In genomic region chr1:151540021-151540981, GRCh38 we compare ENCODE assay signal across 8 cellular contexts. TPM values are rescaled to one million over a fixed set of nuclear protein-coding genes. Genes with fewer than 3 reads are reported as not detected.
DNase-seq lines count a peak whose midpoint lies in the region; ATAC-seq and TF ChIP-seq lines count a peak whose summit lies in the region.

Gene TUFT1 (plus strand): TSS chr1:151540309. CDS start chr1:151540367, 58 bp downstream.

- H3K4me1 ChIP-seq in KMS-11 (ENCODE audit: low read depth, poor library complexity, severe bottlenecking) (peaks cover 34% of the 10 kb centered on the region), stomach (peaks cover 23 to 39% (median 37%) of the 10 kb centered on the region in 4 donors)

- peak; percentile 91 for ATAC-seq in GM21786 (IDR thresholded peaks at IDR 0.05; ENCODE audit: unreplicated experiment)

- no peaks in the 10 kb centered on the region for H3F3A ChIP-seq in neural cell (ENCODE audit: insufficient read depth, low read length, poor library complexity, severe bottlenecking)

- no peak for TF ChIP-seq RAD21 in neural cell (conservative IDR thresholded peaks at IDR 0.05)

- H3K9me3 ChIP-seq in neural cell (ENCODE audit: low read length): no peaks in the 10 kb centered on the region
- H3K9me3 ChIP-seq in stomach: no peaks in the 10 kb centered on the region

- H3K36me3 ChIP-seq in KMS-11 (ENCODE audit: insufficient read depth) (no peaks in the 10 kb centered on the region), neural cell (ENCODE audit: insufficient read depth, low read length) (no peaks in the 10 kb centered on the region), stomach (peaks cover 4 to 31% (median 27%) of the 10 kb centered on the region in 4 donors)

- peak; percentile 10 for TF ChIP-seq EP300 in neural cell (conservative IDR thresholded peaks at IDR 0.05; ENCODE audit: poor library complexity, severe bottlenecking)
- TF ChIP-seq EP300 in stomach (IDR thresholded peaks at IDR 0.05): no peak

- H3K27ac ChIP-seq in KMS-11: peak within 1 kb of the TSS; percentile 72
- peak within 1 kb of the TSS; percentile 97 for H3K27ac ChIP-seq in RWPE1
- H3K27ac ChIP-seq in neural cell (ENCODE audit: low read length): peak within 1 kb of the TSS; percentile 70
- peak within 1 kb of the TSS; percentile 84 to 93 (median 89) for H3K27ac ChIP-seq in stomach

- DNase-seq in DMS53 treated with DMSO at 0.1 percent for 48 hours (lab: John Stamatoyannopoulos, UW; ENCODE audit: unreplicated experiment) (peak; percentile 92), RWPE1 (ENCODE audit: low spot score) (peak; percentile 92), fibroblast of the conjunctiva (ENCODE audit: low read depth) (peak; percentile 80), stomach (peak; percentile 98)
- peak; percentile 89 for DNase-seq in activated effector memory CD4-positive, alpha-beta T cell treated with Interleukin-2 at 50 U/mL for 16 hours

- H3K79me2 ChIP-seq in KMS-11 (ENCODE audit: insufficient read depth, low read depth) (peaks cover 18% of the 10 kb centered on the region; the same call in 1 of the 2 replicates), neural cell (replicated peaks; ENCODE audit: insufficient read depth, low read length) (peaks cover 13% of the 10 kb centered on the region)

- H3K9ac ChIP-seq in KMS-11 (peak within 1 kb of the TSS; percentile 62), neural cell (ENCODE audit: low read length) (peak within 1 kb of the TSS; percentile 87)

- intact Hi-C loops in stomach (cut with DNase I; ENCODE audit: low total_unique reads): no loop called here

- no peaks in the 10 kb centered on the region for H3K9me2 ChIP-seq in neural cell (ENCODE audit: insufficient read depth, low read length)

- H4K20me1 ChIP-seq in KMS-11 (ENCODE audit: insufficient read depth): no peaks in the 10 kb centered on the region
- no peaks in the 10 kb centered on the region for H4K20me1 ChIP-seq in neural cell (ENCODE audit: insufficient read depth)

- TF ChIP-seq POLR2A in stomach (IDR thresholded peaks at IDR 0.05): peak in 2 of 4 donors; percentile 63 to 88

- H3K4me3 ChIP-seq in KMS-11 (IDR thresholded peaks at IDR 0.05; ENCODE audit: insufficient read depth, low read depth, low read length): peak within 1 kb of the TSS; percentile 97
- H3K4me3 ChIP-seq in neural cell (ENCODE audit: low read length): peak within 1 kb of the TSS; percentile 98
- peak within 1 kb of the TSS; percentile 53 to 63 (median 58) for H3K4me3 ChIP-seq in stomach

- no peaks in the 10 kb centered on the region for H3K27me3 ChIP-seq in KMS-11 (ENCODE audit: insufficient read depth, low read depth)
- H3K27me3 ChIP-seq in neural cell (ENCODE audit: insufficient read depth, low read depth, low read length): no peaks in the 10 kb centered on the region
- H3K27me3 ChIP-seq in stomach: no peaks in the 10 kb centered on the region

- H3K4me2 ChIP-seq in KMS-11 (peak within 1 kb of the TSS; percentile 87), neural cell (ENCODE audit: low read length) (peak within 1 kb of the TSS; percentile 72)

- TF ChIP-seq CTCF in KMS-11 (conservative IDR thresholded peaks at IDR 0.05; ENCODE audit: low read depth, low read length): no peak; the same call in 1 of the 2 replicates
- no peak for TF ChIP-seq CTCF in RWPE1 (conservative IDR thresholded peaks at IDR 0.05; ENCODE audit: low read depth)
- TF ChIP-seq CTCF in neural cell (IDR thresholded peaks at IDR 0.05; ENCODE audit: poor library complexity, severe bottlenecking): no peak
- TF ChIP-seq CTCF in stomach (IDR thresholded peaks at IDR 0.05): no peak

- POLR2A ChIA-PET in RWPE1 (lab: Yijun Ruan, JAX; ENCODE audit: low non-redundant PET): interaction anchor here (1.2 kb wide), 1 partner anchor 33 kb away, joined by 4 read pairs; no protein-coding TSS in a partner anchor

- 1 to 2% (median 1%) methylated on average over 45 to 70 of the region's 70 CpGs for WGBS in stomach, 5 donors

- H2AFZ ChIP-seq in KMS-11 (ENCODE audit: low read depth): peak within 1 kb of the TSS; percentile 86
- peak within 1 kb of the TSS; percentile 80 for H2AFZ ChIP-seq in neural cell (ENCODE audit: low read depth, low read length)

- CTCF ChIA-PET in RWPE1 (lab: Yijun Ruan, JAX): interaction anchor here (0.6 kb wide), 1 partner anchor 35 kb away, joined by 3 read pairs; no protein-coding TSS in a partner anchor

TF ChIP-seq in neural cell, 6 proteins besides CTCF, POLR2A, EP300 and RAD21:
- TF ChIP-seq SMC3 (conservative IDR thresholded peaks at IDR 0.05; ENCODE audit: poor library complexity): peak; percentile 33
- TF ChIP-seq EZH2 (IDR thresholded peaks at IDR 0.05; ENCODE audit: borderline replicate concordance, insufficient read depth, low read length, poor library complexity, severe bottlenecking): no peak
- peak; percentile 86 for TF ChIP-seq MXI1 (conservative IDR thresholded peaks at IDR 0.05; ENCODE audit: poor library complexity, severe bottlenecking)
- TF ChIP-seq TAF1 (IDR thresholded peaks at IDR 0.05; ENCODE audit: low read depth): peak; percentile 93
- peak; percentile 98 for TF ChIP-seq POLR2AphosphoS5 (IDR thresholded peaks at IDR 0.05)
- peak; percentile 92 for TF ChIP-seq REST (IDR thresholded peaks at IDR 0.05; ENCODE audit: borderline replicate concordance)
TF ChIP-seq in neural cell: peak in this region for 5.

RNA-seq across cellular contexts. Expression of gene TUFT1, which starts in this region (rescaled TPM):
- polyA plus RNA-seq in neural cell: 25.5 and 25.8 TPM in 2 replicates
- 22.1 and 22.4 TPM in 2 replicates for polyA minus RNA-seq in neural cell
- total RNA-seq in stomach: 10 to 100 TPM in 3 of 5 donors, 1 to 10 TPM in 2; 1.2 to 30.4 (median 13.9) TPM
- 10 to 100 TPM in 2 of 3 donors, 1 to 10 TPM in 1; 9.0 to 15.4 (median 10.8) TPM for polyA plus RNA-seq in stomach

Comparison
In these comparisons a context has a peak if more than half of its experiments do, and no peak if none do; other contexts are left out.
1. Peak in every context shown above with its lines: DNase-seq, ATAC-seq, H3K4me3 ChIP-seq and H3K27ac ChIP-seq.